23 cellular contexts compared by ENCODE assay signal in the genomic region with DNA sequence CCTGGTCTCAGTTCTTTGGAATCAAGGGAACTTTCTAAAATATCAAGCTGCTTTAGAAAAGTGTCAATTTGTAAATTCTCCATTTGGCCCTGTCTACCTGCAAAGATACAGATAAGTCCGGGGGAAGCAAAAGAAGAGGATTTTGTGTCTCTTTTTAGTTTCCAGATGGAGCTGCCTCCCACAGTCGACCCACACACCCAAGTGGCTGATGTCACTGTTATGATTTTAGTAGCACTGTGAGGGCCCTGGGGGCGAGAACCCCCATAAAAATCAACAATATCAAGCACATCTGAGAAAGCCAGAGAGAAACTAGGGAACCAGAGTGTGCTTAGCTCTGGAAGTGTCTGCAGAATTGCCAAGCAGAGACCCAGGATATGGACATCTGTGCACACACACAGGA.
"Had no signal": no experiment of that assay in that cellular context is flagged by ENCODE, and none has a peak within 500 bp of the region (broad histone marks: within the 10 kb centered on the region; RNA-seq: fewer than 3 reads in every experiment).

No MANE protein-coding gene starts in this region.

- DNase-seq: activated CD4-positive, alpha-beta T cell treated with anti-CD3 and anti-CD28 coated beads, Interleukin-2, amount 10 ng/mL, durations not matched to agents 24 days and 14 days; activated CD4-positive, alpha-beta T cell treated with anti-CD3 and anti-CD28 coated beads, Interleukin-2, amount 50 U/mL, for 4 hours; activated CD8-positive, alpha-beta T cell treated with anti-CD3 and anti-CD28 coated beads for 36 hours; activated effector memory CD4-positive, alpha-beta T cell treated with anti-CD3 and anti-CD28 coated beads, Interleukin-2, amount 50 U/mL, for 16 hours; activated naive CD4-positive, alpha-beta T cell; activated T-cell treated with anti-CD3 and anti-CD28 coated beads, Interleukin-2, amount 50 U/mL, for 1 hour; activated T-cell treated with anti-CD3 and anti-CD28 coated beads, Interleukin-2, amount 50 U/mL, for 72 hours; adrenal gland; KBM-7; NCI-H1105 treated with DMSO at 0.1 percent for 48 hours; NCI-H1436 treated with DMSO at 0.1 percent for 48 hours; NCI-H1694 treated with DMSO at 0.1 percent for 48 hours; NCI-H2029; NCI-H345; NCI-H524 treated with DMSO at 0.1 percent for 48 hours; SHP77; SJCRH30; T1000 had no signal

- H3K4me1 Mint-ChIP-seq: activated CD4-positive, alpha-beta T cell treated with anti-CD3 and anti-CD28 coated beads, Interleukin-2, amount 10 ng/mL, durations not matched to agents 24 days and 14 days; activated naive CD4-positive, alpha-beta T cell treated with anti-CD3 and anti-CD28 coated beads, Interleukin-2, amount 50 U/mL, for 24 hours; activated T-helper 17 cell treated with anti-CD3 and anti-CD28 coated beads, Interleukin-2, amount 50 U/mL, for 72 hours had no signal

- H3K27me3 Mint-ChIP-seq: activated CD4-positive, alpha-beta T cell treated with anti-CD3 and anti-CD28 coated beads, Interleukin-2, amount 10 ng/mL, durations not matched to agents 24 days and 14 days; activated CD8-positive, alpha-beta T cell treated with anti-CD3 and anti-CD28 coated beads for 36 hours; activated naive CD4-positive, alpha-beta T cell treated with anti-CD3 and anti-CD28 coated beads, Interleukin-2, amount 50 U/mL, for 24 hours; activated T-helper 17 cell treated with anti-CD3 and anti-CD28 coated beads, Interleukin-2, amount 50 U/mL, for 72 hours; brain had no signal

- ATAC-seq: activated CD8-positive, alpha-beta T cell treated with anti-CD3 and anti-CD28 coated beads for 36 hours; activated T-cell treated with anti-CD3 and anti-CD28 coated beads, Interleukin-2, amount 50 U/mL, for 72 hours; activated T-helper 17 cell treated with anti-CD3 and anti-CD28 coated beads, Interleukin-2, amount 50 U/mL, for 72 hours; Panc1 had no signal

- H3K27ac Mint-ChIP-seq: activated CD4-positive, alpha-beta T cell treated with anti-CD3 and anti-CD28 coated beads, Interleukin-2, amount 10 ng/mL, durations not matched to agents 24 days and 14 days; activated CD8-positive, alpha-beta T cell treated with anti-CD3 and anti-CD28 coated beads for 36 hours; activated naive CD4-positive, alpha-beta T cell treated with anti-CD3 and anti-CD28 coated beads, Interleukin-2, amount 50 U/mL, for 24 hours; activated T-cell treated with anti-CD3 and anti-CD28 coated beads, Interleukin-2, amount 50 U/mL, for 72 hours; activated T-helper 17 cell treated with anti-CD3 and anti-CD28 coated beads, Interleukin-2, amount 50 U/mL, for 72 hours; brain had no signal

- H3K27ac ChIP-seq: adrenal gland, SJCRH30, SK-N-MC had no signal

- H3K4me3 Mint-ChIP-seq: activated CD4-positive, alpha-beta T cell treated with anti-CD3 and anti-CD28 coated beads, Interleukin-2, amount 10 ng/mL, durations not matched to agents 24 days and 14 days; activated CD8-positive, alpha-beta T cell treated with anti-CD3 and anti-CD28 coated beads for 36 hours; activated naive CD4-positive, alpha-beta T cell treated with anti-CD3 and anti-CD28 coated beads, Interleukin-2, amount 50 U/mL, for 24 hours; activated T-cell treated with anti-CD3 and anti-CD28 coated beads, Interleukin-2, amount 50 U/mL, for 72 hours; activated T-helper 17 cell treated with anti-CD3 and anti-CD28 coated beads, Interleukin-2, amount 50 U/mL, for 72 hours; brain had no signal
